ENCODE assay signal across 22 cellular contexts in the genomic region with DNA sequence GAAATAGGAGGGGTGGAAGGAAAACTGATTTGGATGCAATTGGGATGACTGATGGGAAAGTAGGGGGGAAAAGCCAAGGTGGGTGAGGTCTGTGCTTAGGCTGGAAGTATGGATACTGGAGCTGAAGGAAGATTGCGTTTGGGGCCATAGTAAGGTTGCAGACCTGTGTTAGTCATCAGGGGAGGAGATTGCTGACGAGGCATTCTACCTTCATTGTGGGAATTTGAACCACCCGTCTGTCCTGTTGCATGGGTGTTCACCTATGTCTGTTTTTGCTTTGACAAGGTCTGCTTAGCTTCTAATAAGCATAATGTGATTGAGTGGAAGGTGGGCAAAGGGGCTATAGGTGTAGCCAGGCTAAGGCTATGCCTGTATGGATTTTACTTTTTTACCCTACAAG.
A peak's percentile ranks its signal among the peaks of the same experiment; 100 is the strongest.
DNase-seq lines count a peak whose midpoint lies in the region; ATAC-seq, FAIRE-seq and TF ChIP-seq lines count a peak whose summit lies in the region.
"Had no signal": no experiment of that assay in that cellular context is flagged by ENCODE, and none has a peak within 500 bp of the region (broad histone marks: within the 10 kb centered on the region; RNA-seq: fewer than 3 reads in every experiment).

No MANE protein-coding gene starts in this region.

- H4K20me1 ChIP-seq in IMR-90 (ENCODE audit: insufficient read depth, low read length) (no peaks in the 10 kb centered on the region), hepatocyte (ENCODE audit: insufficient read depth, poor library complexity, severe bottlenecking) (no peaks in the 10 kb centered on the region)
- H4K20me1 ChIP-seq: BLaER1 had no signal

- no peak overlapping the region for H2BK5ac ChIP-seq in IMR-90 (ENCODE audit: low read depth, low read length, poor library complexity, severe bottlenecking)

- H3K36me3 ChIP-seq in IMR-90 (ENCODE audit: control insufficient read depth, insufficient read depth, low read length) (no peaks in the 10 kb centered on the region), hepatocyte (replicated peaks; ENCODE audit: insufficient read depth, low read depth) (no peaks in the 10 kb centered on the region)
- H3K36me3 ChIP-seq: BLaER1 had no signal

- no peaks in the 10 kb centered on the region for H3K9me2 ChIP-seq in hepatocyte (replicated peaks; ENCODE audit: insufficient read depth)

- H3K9me3 ChIP-seq in A549 (no peaks in the 10 kb centered on the region), IMR-90 (ENCODE audit: control insufficient read depth, insufficient read depth, low read length) (no peaks in the 10 kb centered on the region), hepatocyte (ENCODE audit: low read depth) (no peaks in the 10 kb centered on the region)

- no peak overlapping the region for H3K14ac ChIP-seq in IMR-90 (replicated peaks; ENCODE audit: low read depth, low read length)

- H2AFZ ChIP-seq in IMR-90 (replicated peaks; ENCODE audit: low read length, poor library complexity), result no peak overlapping the region
- H2AFZ ChIP-seq in hepatocyte, result no peak overlapping the region
- H2AFZ ChIP-seq: GM23248 had no signal

- in situ Hi-C loops in IMR-90 (cut with MboI; ENCODE audit: low sequenced_read_pairs), result no loop called here

- POLR2A ChIA-PET in A549 (lab: Yijun Ruan, JAX) (no interaction called here), IMR-90 (lab: Charles Lee; ENCODE audit: unreplicated experiment) (no interaction called here)

- TF ChIP-seq EP300 in A549 (IDR thresholded peaks at IDR 0.05), result no peak

- TF ChIP-seq POLR2A in A549 (IDR thresholded peaks at IDR 0.05; ENCODE audit: low read length), result no peak
- TF ChIP-seq POLR2A in IMR-90 (IDR thresholded peaks at IDR 0.05; ENCODE audit: low read depth, low read length), result no peak

- H3K79me2 ChIP-seq in hepatocyte, result no peaks in the 10 kb centered on the region

- no peak overlapping the region for H4K5ac ChIP-seq in IMR-90 (ENCODE audit: low read depth, low read length)

- intact Hi-C loops in IMR-90 (cut with micrococcal nuclease), result no loop called here

- CTCF ChIA-PET in A549 (lab: Yijun Ruan, JAX) (no interaction called here), IMR-90 (lab: Yijun Ruan, JAX) (no interaction called here)

- ATAC-seq in A549 (no peak), IMR-90 (ENCODE audit: low read depth) (no peak), HG02884 (IDR thresholded peaks at IDR 0.05; ENCODE audit: unreplicated experiment) (no peak)
- ATAC-seq: CD8-positive, alpha-beta T cell; GM12878 had no signal

- H2BK20ac ChIP-seq in IMR-90 (ENCODE audit: low read depth, low read length), result no peak overlapping the region

- no TSS peak for BruUV-seq in IMR-90 (replicated peaks; lab: Mats Ljungman, UMichigan)

- no peak for TF ChIP-seq RAD21 in A549 (conservative IDR thresholded peaks at IDR 0.05 in 1 of 2, IDR thresholded peaks at IDR 0.05 in 1 of 2)
- no peak for TF ChIP-seq RAD21 in IMR-90 (IDR thresholded peaks at IDR 0.05; ENCODE audit: low read length)

- no peak overlapping the region for H3K56ac ChIP-seq in IMR-90 (ENCODE audit: extremely low read depth, insufficient read depth, low read length)

- no peak overlapping the region for H2AK9ac ChIP-seq in IMR-90 (replicated peaks; ENCODE audit: low read depth, low read length, poor library complexity)

- H3K4me1 ChIP-seq in A549 (no peaks in the 10 kb centered on the region), IMR-90 (ENCODE audit: control insufficient read depth, insufficient read depth, low read length) (no peaks in the 10 kb centered on the region), hepatocyte (ENCODE audit: insufficient read depth) (no peaks in the 10 kb centered on the region)
- H3K4me1 ChIP-seq: BLaER1 had no signal

- H3K23ac ChIP-seq in IMR-90 (ENCODE audit: low read depth, low read length), result no peak overlapping the region

- H3K4me2 ChIP-seq in A549 (no peak overlapping the region), IMR-90 (ENCODE audit: low read depth, low read length) (no peak overlapping the region), hepatocyte (no peak overlapping the region)
- H3K4me2 ChIP-seq: BLaER1 had no signal

- H3K9me1 ChIP-seq in IMR-90 (ENCODE audit: insufficient read depth, low read length), result no peaks in the 10 kb centered on the region

- 4% methylated on average over 3 of the region's 3 CpGs for WGBS in A549 (ENCODE audit: missing lambda C conversion rate)
- WGBS in IMR-90 (ENCODE audit: extremely low coverage in 2 of 2, insufficient read length in 1 of 2), 2 experiments, result 83% methylated on average over 1 of the region's 3 CpGs; no CpG with 5 or more reads in 1 of the 2 experiments
- WGBS in hepatocyte (ENCODE audit: low lambda C conversion rate, missing lambda C conversion rate), result 90% methylated on average over 3 of the region's 3 CpGs

- no peak overlapping the region for H4K91ac ChIP-seq in IMR-90 (ENCODE audit: insufficient read depth, low read depth, low read length)

- H3K4ac ChIP-seq in IMR-90 (ENCODE audit: low read depth, low read length), result no peak overlapping the region

- H3K18ac ChIP-seq in IMR-90 (ENCODE audit: low read depth, low read length), result no peak overlapping the region

- no peak overlapping the region for H2AK5ac ChIP-seq in IMR-90 (ENCODE audit: low read depth, low read length)

- dilution Hi-C loops in IMR-90 (cut with HindIII; ENCODE audit: low sequenced_read_pairs, unreplicated experiment), result no loop called here

- H3K27me3 ChIP-seq in IMR-90 (ENCODE audit: control insufficient read depth, insufficient read depth, low read length), result no peaks in the 10 kb centered on the region
- H3K27me3 ChIP-seq in hepatocyte, result no peaks in the 10 kb centered on the region
- H3K27me3 ChIP-seq: BLaER1 had no signal

- H3K9ac ChIP-seq in IMR-90 (ENCODE audit: low read depth, low read length), result no peak overlapping the region
- H3K9ac ChIP-seq: BLaER1, GM23248 had no signal

- H2BK15ac ChIP-seq in IMR-90 (ENCODE audit: low read depth, low read length), result no peak overlapping the region

- H3K79me1 ChIP-seq in IMR-90 (ENCODE audit: low read depth in 1 of 2, low read length in 2 of 2), result no peaks in the 10 kb centered on the region

- no peak for TF ChIP-seq CTCF in A549 (IDR thresholded peaks at IDR 0.05)
- TF ChIP-seq CTCF in IMR-90 (conservative IDR thresholded peaks at IDR 0.05; ENCODE audit: low read depth, low read length), result no peak
- no peak for TF ChIP-seq CTCF in epithelial cell of esophagus (IDR thresholded peaks at IDR 0.05; ENCODE audit: insufficient read depth, low read depth, low read length, missing control alignments)
- no peak for TF ChIP-seq CTCF in hepatocyte (IDR thresholded peaks at IDR 0.05; ENCODE audit: poor library complexity)

- no peak overlapping the region for H3K27ac ChIP-seq in A549
- H3K27ac ChIP-seq in IMR-90 (ENCODE audit: insufficient read depth, low read length), result no peak overlapping the region
- H3K27ac ChIP-seq in hepatocyte, result peak overlapping the region; percentile 64
- H3K27ac ChIP-seq: BLaER1, C4-2B, GM23248 had no signal

- no peak for DNase-seq in A549 (ENCODE audit: low read depth in 1 of 2, low spot score in 1 of 2)
- DNase-seq in IMR-90, result no peak
- peak; percentile 8 for DNase-seq in epithelial cell of esophagus (ENCODE audit: low read depth)
- no peak for DNase-seq in hepatocyte (ENCODE audit: low spot score)
- no peak for DNase-seq in COR-L47 (lab: John Stamatoyannopoulos, UW)
- DNase-seq in inferior parietal cortex (ENCODE audit: extremely low spot score), result no peak
- DNase-seq: CD4-positive, CD25-positive, alpha-beta regulatory T cell; CD8-positive, alpha-beta T cell; DMS 273 treated with DMSO at 0.1 percent for 48 hours; DMS79; EL; GDM1; GM23248; H7; HCEC 1CT had no signal

- no peak overlapping the region for H4K8ac ChIP-seq in IMR-90 (ENCODE audit: low read depth in 2 of 2, low read length in 2 of 2)

- H3K4me3 ChIP-seq in A549 (no peak overlapping the region), IMR-90 (ENCODE audit: insufficient read depth, low read depth, low read length) (no peak overlapping the region), epithelial cell of esophagus (ENCODE audit: low read length) (no peak overlapping the region), hepatocyte (no peak overlapping the region)
- H3K4me3 ChIP-seq: BLaER1, GM12878, GM23248 had no signal

- H2BK120ac ChIP-seq in IMR-90 (ENCODE audit: low read depth, low read length), result no peak overlapping the region

- no peak for FAIRE-seq in A549 (lab: Jason Lieb, UNC)
- FAIRE-seq: D721Med, GM12878, GM19239, H1 had no signal

TF ChIP-seq in A549, 52 proteins besides CTCF, POLR2A, EP300 and RAD21:
- TF ChIP-seq MAFK (IDR thresholded peaks at IDR 0.05; ENCODE audit: partially characterized antibody) (peak; percentile 52), SREBF2 (IDR thresholded peaks at IDR 0.05) (no peak)

TF ChIP-seq in IMR-90, 13 proteins besides CTCF, POLR2A, EP300 and RAD21:
- no peak for TF ChIP-seq CEBPB (IDR thresholded peaks at IDR 0.05; ENCODE audit: low read depth, low read length)
- TF ChIP-seq MXI1 (IDR thresholded peaks at IDR 0.05; ENCODE audit: borderline replicate concordance, low read depth, low read length), result no peak
- peak; percentile 65 for TF ChIP-seq MAFK (IDR thresholded peaks at IDR 0.05; ENCODE audit: low read depth, low read length)
- TF ChIP-seq MAZ (IDR thresholded peaks at IDR 0.05; ENCODE audit: borderline replicate concordance, low read depth, low read length), result no peak
